8 cellular contexts compared by ENCODE assay signal in the genomic region with DNA sequence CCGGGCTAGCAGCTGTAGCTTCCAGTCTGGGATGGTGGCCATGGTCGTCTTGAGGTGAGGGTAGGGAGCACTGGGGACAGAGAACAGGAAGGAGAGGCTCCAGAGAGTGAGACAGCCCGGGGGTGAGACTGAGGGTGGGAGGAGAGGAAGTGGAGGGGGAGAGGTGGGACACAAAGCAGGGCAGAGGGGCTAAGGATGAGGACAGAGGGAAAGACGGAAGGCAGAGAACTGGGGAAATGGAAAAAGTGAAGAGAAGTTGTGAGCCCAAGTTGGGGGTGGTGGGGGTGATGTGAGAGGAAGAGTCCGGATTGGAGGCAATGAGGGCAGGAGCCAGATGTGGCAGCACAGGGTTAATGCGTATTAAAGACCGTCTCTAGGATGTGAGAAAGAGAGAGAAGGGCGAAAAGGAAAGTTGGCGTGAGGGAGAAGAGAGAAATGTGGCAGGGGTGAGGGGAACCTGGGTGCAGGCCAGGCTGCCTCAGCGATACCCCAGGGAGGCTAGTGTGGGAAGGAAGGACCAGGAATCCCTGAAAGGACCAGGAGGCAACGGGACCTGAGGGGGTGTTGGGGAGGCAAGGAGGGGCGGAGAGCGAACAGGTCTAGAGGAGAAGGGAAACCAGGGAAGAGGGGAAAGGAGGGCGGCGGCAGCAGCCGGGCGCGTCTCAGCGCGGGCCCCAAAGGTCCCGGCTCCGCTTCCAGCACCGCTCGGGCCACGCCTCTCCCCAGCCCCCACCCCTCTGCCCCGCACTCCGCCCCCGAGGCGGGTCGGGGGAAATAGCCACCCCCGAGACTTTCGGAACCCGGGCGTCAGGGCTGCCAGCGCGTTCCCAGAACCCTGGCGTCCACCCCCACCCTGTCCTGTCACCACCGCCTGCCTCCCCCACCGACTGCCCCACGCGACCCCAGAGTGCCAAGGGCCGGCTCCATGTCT. TPM values are rescaled to one million over a fixed set of nuclear protein-coding genes. Genes with fewer than 3 reads are reported as not detected.
DNase-seq lines count a peak whose midpoint lies in the region; ATAC-seq and TF ChIP-seq lines count a peak whose summit lies in the region.

A gene with protein sequence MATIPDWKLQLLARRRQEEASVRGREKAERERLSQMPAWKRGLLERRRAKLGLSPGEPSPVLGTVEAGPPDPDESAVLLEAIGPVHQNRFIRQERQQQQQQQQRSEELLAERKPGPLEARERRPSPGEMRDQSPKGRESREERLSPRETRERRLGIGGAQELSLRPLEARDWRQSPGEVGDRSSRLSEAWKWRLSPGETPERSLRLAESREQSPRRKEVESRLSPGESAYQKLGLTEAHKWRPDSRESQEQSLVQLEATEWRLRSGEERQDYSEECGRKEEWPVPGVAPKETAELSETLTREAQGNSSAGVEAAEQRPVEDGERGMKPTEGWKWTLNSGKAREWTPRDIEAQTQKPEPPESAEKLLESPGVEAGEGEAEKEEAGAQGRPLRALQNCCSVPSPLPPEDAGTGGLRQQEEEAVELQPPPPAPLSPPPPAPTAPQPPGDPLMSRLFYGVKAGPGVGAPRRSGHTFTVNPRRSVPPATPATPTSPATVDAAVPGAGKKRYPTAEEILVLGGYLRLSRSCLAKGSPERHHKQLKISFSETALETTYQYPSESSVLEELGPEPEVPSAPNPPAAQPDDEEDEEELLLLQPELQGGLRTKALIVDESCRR (minus strand): TSS at position 669 of the 931 bp plus-strand sequence. CDS start 627 bp downstream, at position 42.

- peak; percentile 13 for ATAC-seq in RWPE2 (ENCODE audit: low read depth)

- POLR2A ChIA-PET in CD4-positive, alpha-beta memory T cell (lab: Charles Lee; ENCODE audit: partially characterized antibody), result interaction anchor here (1.3 to 29.9 kb wide), 3 partner anchors 24 to 72 kb away, joined by 5 to 1474 read pairs (median 89); partner anchors contain the start of genes MDC1, MRPS18B, NRM and PPP1R10

- no peak for TF ChIP-seq CTCF in HFFc6 (IDR thresholded peaks at IDR 0.05)
- no peak for TF ChIP-seq CTCF in RWPE2 (IDR thresholded peaks at IDR 0.05; ENCODE audit: poor library complexity, severe bottlenecking)
- no peak for TF ChIP-seq CTCF in osteoblast (IDR thresholded peaks at IDR 0.05; ENCODE audit: extremely low read depth, low read depth, low read length)

- H3K79me2 ChIP-seq in osteoblast (ENCODE audit: insufficient read depth, low read length), result peaks cover 80% of the 10 kb centered on the region

- H2AFZ ChIP-seq in osteoblast (ENCODE audit: low read length), result peak within 1 kb of the TSS; percentile 77

- peaks cover 45% of the 10 kb centered on the region for H4K20me1 ChIP-seq in osteoblast (ENCODE audit: insufficient read depth, low read length)

- H3K27ac Mint-ChIP-seq in CD4-positive, alpha-beta memory T cell, result peak within 1 kb of the TSS; percentile 94 to 99 (median 96)
- peak within 1 kb of the TSS; percentile 95 for H3K27ac Mint-ChIP-seq in HFFc6

- no peaks in the 10 kb centered on the region for H3K9me3 ChIP-seq in CD4-positive, alpha-beta memory T cell (ENCODE audit: control insufficient read depth in 1 of 2, low read length in 2 of 2)
- H3K9me3 ChIP-seq in RWPE2 (ENCODE audit: severe bottlenecking) (no peaks in the 10 kb centered on the region), osteoblast (ENCODE audit: low read depth, low read length) (no peaks in the 10 kb centered on the region)

- H3K4me1 ChIP-seq in CD4-positive, alpha-beta memory T cell (ENCODE audit: insufficient read depth, low read length), result peaks cover 43% of the 10 kb centered on the region
- H3K4me1 ChIP-seq in RWPE2 (ENCODE audit: insufficient read depth, poor library complexity, severe bottlenecking) (peaks cover 11% of the 10 kb centered on the region), osteoblast (ENCODE audit: insufficient read depth, low read length) (peaks cover 55% of the 10 kb centered on the region)

- no peaks in the 10 kb centered on the region for H3K27me3 ChIP-seq in CD4-positive, alpha-beta memory T cell (ENCODE audit: insufficient read depth, low read length)
- H3K27me3 ChIP-seq in RWPE2 (ENCODE audit: insufficient read depth, poor library complexity, severe bottlenecking) (no peaks in the 10 kb centered on the region), osteoblast (ENCODE audit: insufficient read depth, low read length) (no peaks in the 10 kb centered on the region)

- H3K36me3 ChIP-seq in CD4-positive, alpha-beta memory T cell (ENCODE audit: insufficient read depth, low read length), result no peaks in the 10 kb centered on the region
- H3K36me3 ChIP-seq in RWPE2 (ENCODE audit: low read depth) (peaks cover 36% of the 10 kb centered on the region), osteoblast (ENCODE audit: insufficient read depth, low read length) (peaks cover 23% of the 10 kb centered on the region)

- intact Hi-C loops in CD4-positive, alpha-beta memory T cell (cut with micrococcal nuclease), result no loop called here

- H3K27me3 Mint-ChIP-seq in CD4-positive, alpha-beta memory T cell, result no peaks in the 10 kb centered on the region
- peaks cover 3% of the 10 kb centered on the region for H3K27me3 Mint-ChIP-seq in HFFc6 (ENCODE audit: insufficient read depth)

- H3K4me3 ChIP-seq in CD4-positive, alpha-beta memory T cell (ENCODE audit: low read length in 2 of 2), result peak within 1 kb of the TSS; percentile 93 to 100
- H3K4me3 ChIP-seq in RWPE2 (ENCODE audit: severe bottlenecking) (peak within 1 kb of the TSS; percentile 86), osteoblast (ENCODE audit: insufficient read depth, low read length) (peak within 1 kb of the TSS; percentile 96)

- peak within 1 kb of the TSS; percentile 96 for H3K4me2 ChIP-seq in osteoblast (ENCODE audit: insufficient read depth, low read length)

- peak within 1 kb of the TSS; percentile 94 for H3K27ac ChIP-seq in CD4-positive, alpha-beta memory T cell (ENCODE audit: low read depth, low read length)
- H3K27ac ChIP-seq in RWPE2 (ENCODE audit: poor library complexity, severe bottlenecking) (peak within 1 kb of the TSS; percentile 95), osteoblast (ENCODE audit: low read depth, low read length) (peak within 1 kb of the TSS; percentile 91), temporal lobe (ENCODE audit: low read depth, low read length) (peak within 1 kb of the TSS; percentile 85)

- peak within 1 kb of the TSS; percentile 97 to 100 (median 99) for H3K4me3 Mint-ChIP-seq in CD4-positive, alpha-beta memory T cell
- H3K4me3 Mint-ChIP-seq in HFFc6, result peak within 1 kb of the TSS; percentile 92

- H3K9me3 Mint-ChIP-seq in CD4-positive, alpha-beta memory T cell, result peaks cover 0 to 3% (median 0%) of the 10 kb centered on the region in 8 donors
- no peaks in the 10 kb centered on the region; the same call in 1 of the 2 replicates for H3K9me3 Mint-ChIP-seq in HFFc6

- DNase-seq in CD4-positive, alpha-beta memory T cell, result peak; percentile 64 to 84 (median 70)
- peak; percentile 63 for DNase-seq in HFFc6
- DNase-seq in RWPE2 (ENCODE audit: low spot score), result peak; percentile 82
- DNase-seq in activated naive CD4-positive, alpha-beta T cell (lab: John Stamatoyannopoulos, UW), result peak; percentile 33 to 82 (median 58)
- peak; percentile 53 for DNase-seq in globus pallidus (ENCODE audit: low spot score)
- DNase-seq in osteoblast (ENCODE audit: insufficient read length, low spot score, missing footprints), result peak; percentile 93
- no peak for DNase-seq in NCI-H524 treated with DMSO at 0.1 percent for 48 hours (lab: John Stamatoyannopoulos, UW)

- H3K4me1 Mint-ChIP-seq in CD4-positive, alpha-beta memory T cell, result peaks cover 30 to 75% (median 39%) of the 10 kb centered on the region in 4 donors
- peaks cover 64% of the 10 kb centered on the region for H3K4me1 Mint-ChIP-seq in HFFc6 (ENCODE audit: low read depth)

- peaks cover 29 to 49% of the 10 kb centered on the region in 2 donors for H3K36me3 Mint-ChIP-seq in CD4-positive, alpha-beta memory T cell
- peaks cover 53% of the 10 kb centered on the region for H3K36me3 Mint-ChIP-seq in HFFc6 (ENCODE audit: low read depth)

- CTCF ChIA-PET in CD4-positive, alpha-beta memory T cell (lab: Charles Lee; ENCODE audit: partially characterized antibody), result interaction anchor here (1.7 to 19.9 kb wide), 2 partner anchors 18 to 41 kb away, joined by 4 to 865 read pairs; partner anchors contain the start of genes MDC1 and TUBB

RNA-seq across cellular contexts. Expression of the gene that starts here (rescaled TPM):
- total RNA-seq in CD4-positive, alpha-beta memory T cell, result 100 to 1,000 TPM; 122 to 127 TPM
- polyA plus RNA-seq in CD4-positive, alpha-beta memory T cell, result 100 to 1,000 TPM in 1 of 2 donors, 10 to 100 TPM in 1; 68.2 to 117 TPM
- total RNA-seq in HFFc6 (2021; fragmentation: NEBNext Ultra II Directional; extraction: Animal tissue kit (Norgen Biotek cat#: 25700)), result 100 to 1,000 TPM; 135 to 149 (median 141) TPM
- total RNA-seq in osteoblast (62.6 and 63.9 TPM in 2 replicates), temporal lobe (31.0 TPM)
